25 cellular contexts compared by ENCODE assay signal in genomic region chr1:177897601-177898376, GRCh38.
DNase-seq lines count a peak whose midpoint lies in the region; FAIRE-seq and TF ChIP-seq lines count a peak whose summit lies in the region.
"Had no signal": no experiment of that assay in that cellular context is flagged by ENCODE, and none has a peak within 500 bp of the region (broad histone marks: within the 10 kb centered on the region; RNA-seq: fewer than 3 reads in every experiment).

No MANE protein-coding gene starts in this region.

- no peaks in the 10 kb centered on the region for H3K36me3 ChIP-seq in keratinocyte (ENCODE audit: control insufficient read depth in 2 of 2, extremely low read depth in 1 of 2, insufficient read depth in 2 of 2, low read length in 2 of 2)
- H3K36me3 ChIP-seq: BLaER1 treated with 17β-estradiol and CSF1 and Interleukin-3, amounts not matched to agents 10 nM and 100 nM; cardiac muscle cell; lower lobe of right lung; spleen had no signal

- TF ChIP-seq CTCF in keratinocyte (optimal IDR thresholded peaks at IDR 0.05 in 1 of 3, IDR thresholded peaks at IDR 0.05 in 1 of 3, conservative IDR thresholded peaks at IDR 0.05 in 1 of 3; ENCODE audit: extremely low read depth in 1 of 3, insufficient read depth in 2 of 3, low read length in 3 of 3): no peak

- dilution Hi-C loops in keratinocyte (cut with MboI; ENCODE audit: extremely low pct_ligation_motif_present, low sequenced_read_pairs): no loop called here

- H3K27me3 ChIP-seq in keratinocyte (ENCODE audit: control insufficient read depth, extremely low read depth, insufficient read depth, low read length): no peaks in the 10 kb centered on the region
- H3K27me3 ChIP-seq: BLaER1 treated with 17β-estradiol and CSF1 and Interleukin-3, amounts not matched to agents 10 nM and 100 nM; cardiac muscle cell; spleen had no signal

- no peaks in the 10 kb centered on the region for H3K79me2 ChIP-seq in keratinocyte (ENCODE audit: control insufficient read depth, insufficient read depth, low read length)

- no peaks in the 10 kb centered on the region for H4K20me1 ChIP-seq in keratinocyte (ENCODE audit: control insufficient read depth, extremely low read depth, insufficient read depth, low read length)
- H4K20me1 ChIP-seq: BLaER1 treated with 17β-estradiol and CSF1 and Interleukin-3, amounts not matched to agents 10 nM and 100 nM had no signal

- no peaks in the 10 kb centered on the region for H3K9me3 ChIP-seq in keratinocyte (ENCODE audit: control insufficient read depth, low read depth, low read length)
- H3K9me3 ChIP-seq: lower lobe of right lung had no signal

- H3K4me1 ChIP-seq in keratinocyte (ENCODE audit: control insufficient read depth, extremely low read depth, insufficient read depth, low read length): peaks cover 5% of the 10 kb centered on the region
- H3K4me1 ChIP-seq: BLaER1 treated with 17β-estradiol and CSF1 and Interleukin-3, amounts not matched to agents 10 nM and 100 nM; lower lobe of right lung; spleen had no signal

- DNase-seq in COLO668 (lab: John Stamatoyannopoulos, UW; ENCODE audit: unreplicated experiment) (peak; percentile 84), DMS79 (lab: John Stamatoyannopoulos, UW) (peak; percentile 68), NCI-H526 (lab: John Stamatoyannopoulos, UW) (peak; percentile 51 to 68), keratinocyte (ENCODE audit: low read depth, low spot score) (no peak), AG08396 (ENCODE audit: low spot score) (no peak), NCI-H2196 treated with DMSO at 0.1 percent for 48 hours (lab: John Stamatoyannopoulos, UW; ENCODE audit: unreplicated experiment) (no peak), mucosa of gallbladder (ENCODE audit: low spot score) (no peak)
- DNase-seq: activated CD4-positive, alpha-beta T cell treated with anti-CD3 and anti-CD28 coated beads for 4 hours; activated effector memory CD4-positive, alpha-beta T cell treated with Interleukin-2 at 50 U/mL for 16 hours; activated naive CD8-positive, alpha-beta T cell treated with anti-CD3 and anti-CD28 coated beads for 36 hours; activated T-cell treated with anti-CD3 and anti-CD28 coated beads for 4 hours; aorta; COR-L47; cortex of kidney; GM23248; Kasumi-1; lower lobe of right lung; NCI-H524; right cardiac atrium; spleen; T-helper 17 cell had no signal

- H3K4me2 ChIP-seq in keratinocyte (ENCODE audit: control insufficient read depth, extremely low read depth, insufficient read depth, low read depth, low read length): no peak overlapping the region
- H3K4me2 ChIP-seq: BLaER1 treated with 17β-estradiol and CSF1 and Interleukin-3, amounts not matched to agents 10 nM and 100 nM had no signal

- FAIRE-seq in keratinocyte (lab: Jason Lieb, UNC): peak; percentile 34
- FAIRE-seq: GM12891 had no signal

- no peak overlapping the region for H2AFZ ChIP-seq in keratinocyte (ENCODE audit: control insufficient read depth, low read length)
- H2AFZ ChIP-seq: GM23248 had no signal

- no peak overlapping the region for H3K27ac ChIP-seq in keratinocyte (ENCODE audit: control insufficient read depth, insufficient read depth, low read length)
- H3K27ac ChIP-seq: BLaER1 treated with 17β-estradiol and CSF1 and Interleukin-3, amounts not matched to agents 10 nM and 100 nM; cardiac muscle cell; GM23248; HL-60; lower lobe of right lung; spleen had no signal

- no peaks in the 10 kb centered on the region for H3K9me1 ChIP-seq in keratinocyte (ENCODE audit: control insufficient read depth, extremely low read depth, insufficient read depth, low read length)

- H3K9ac ChIP-seq in keratinocyte (ENCODE audit: control insufficient read depth, extremely low read depth, insufficient read depth, low read length): no peak overlapping the region
- H3K9ac ChIP-seq: BLaER1 treated with 17β-estradiol and CSF1 and Interleukin-3, amounts not matched to agents 10 nM and 100 nM; GM23248 had no signal

- H3K4me3 ChIP-seq in keratinocyte (ENCODE audit: control insufficient read depth in 2 of 3, extremely low read depth in 1 of 3, insufficient read depth in 2 of 3, low read depth in 1 of 3, low read length in 3 of 3): no peak overlapping the region
- H3K4me3 ChIP-seq: BLaER1 treated with 17β-estradiol and CSF1 and Interleukin-3, amounts not matched to agents 10 nM and 100 nM; cardiac muscle cell; GM23248; lower lobe of right lung; spleen had no signal

Comparison
In these comparisons a context has a peak if more than half of its experiments do, and no peak if none do; other contexts are left out.
1. DNase-seq: peak in COLO668 (single experiment), DMS79 (single experiment) and NCI-H526 (2 of 2); none in keratinocyte (single experiment), AG08396 (single experiment), NCI-H2196 treated with DMSO at 0.1 percent for 48 hours (single experiment) and mucosa of gallbladder (single experiment).